In genomic region chr19:49363265-49364082, GRCh38 we compare ENCODE assay signal across 8 cellular contexts. TPM values are rescaled to one million over a fixed set of nuclear protein-coding genes. Genes with fewer than 3 reads are reported as not detected.
DNase-seq lines count a peak whose midpoint lies in the region; ATAC-seq and TF ChIP-seq lines count a peak whose summit lies in the region.

Gene DKKL1, plus strand, starts transcription at chr19:49363877. Its CDS starts 122 bp downstream, at chr19:49363999.

- H3K9me3 Mint-ChIP-seq in activated CD8-positive, alpha-beta memory T cell treated with anti-CD3 and anti-CD28 coated beads, Interleukin-2, amount 10 ng/mL, durations not matched to agents 7 days and 5 days (ENCODE audit: low read depth): no peaks in the 10 kb centered on the region

- 2 to 3% methylated on average over 41 to 42 of the region's 46 CpGs for WGBS in mesodermal cell (ENCODE audit: insufficient coverage in 2 of 2), 2 experiments

- peak within 1 kb of the TSS; percentile 97 for H3K27ac ChIP-seq in mesodermal cell (ENCODE audit: low read depth, low read length, severe bottlenecking)

- TF ChIP-seq CTCF in HFF-Myc (IDR thresholded peaks at IDR 0.05; ENCODE audit: low read depth, low read length, missing control alignments): peak; percentile 18

- H3K9me3 ChIP-seq in mesodermal cell (ENCODE audit: control insufficient read depth, low read length): no peaks in the 10 kb centered on the region

- ATAC-seq in activated CD8-positive, alpha-beta memory T cell treated with anti-CD3 and anti-CD28 coated beads, Interleukin-2, amount 10 ng/mL, durations not matched to agents 7 days and 5 days: peak; percentile 89
- ATAC-seq in GM18861 (IDR thresholded peaks at IDR 0.05; ENCODE audit: unreplicated experiment): no peak

- peaks cover 10% of the 10 kb centered on the region for H3K4me1 ChIP-seq in mesodermal cell (ENCODE audit: control insufficient read depth, insufficient read depth, low read length, poor library complexity, severe bottlenecking)

- H3K4me1 Mint-ChIP-seq in activated CD8-positive, alpha-beta memory T cell treated with anti-CD3 and anti-CD28 coated beads, Interleukin-2, amount 10 ng/mL, durations not matched to agents 7 days and 5 days: no peaks in the 10 kb centered on the region

- H3K36me3 ChIP-seq in mesodermal cell (ENCODE audit: control insufficient read depth, insufficient read depth, low read length): peaks cover 21% of the 10 kb centered on the region

- H3K4me3 ChIP-seq in HFF-Myc (replicated peaks; ENCODE audit: low read depth, low read length) (peak within 1 kb of the TSS; percentile 89), mesodermal cell (ENCODE audit: extremely low read depth, insufficient read depth, low read length, poor library complexity, severe bottlenecking) (peak within 1 kb of the TSS; percentile 91)

- no peak within 1 kb of the TSS for H3K27ac Mint-ChIP-seq in activated CD8-positive, alpha-beta memory T cell treated with anti-CD3 and anti-CD28 coated beads, Interleukin-2, amount 10 ng/mL, durations not matched to agents 7 days and 5 days

- no peak within 1 kb of the TSS for H3K4me3 Mint-ChIP-seq in activated CD8-positive, alpha-beta memory T cell treated with anti-CD3 and anti-CD28 coated beads, Interleukin-2, amount 10 ng/mL, durations not matched to agents 7 days and 5 days

- peak; percentile 8 for DNase-seq in COLO668 (lab: John Stamatoyannopoulos, UW; ENCODE audit: unreplicated experiment)
- DNase-seq in HFF-Myc (ENCODE audit: extremely low read depth, low read depth): peak; percentile 99
- DNase-seq in NCI-H69 (lab: John Stamatoyannopoulos, UW): peak; percentile 56
- peak; percentile 91 for DNase-seq in activated CD8-positive, alpha-beta memory T cell treated with anti-CD3 and anti-CD28 coated beads, Interleukin-2, amount 10 ng/mL, durations not matched to agents 7 days and 5 days
- peak; percentile 95 for DNase-seq in epidermal melanocyte (ENCODE audit: insufficient read length, low spot score)
- DNase-seq in stimulated activated CD8-positive, alpha-beta memory T cell treated with anti-CD3 and anti-CD28 coated beads, Interleukin-12 subunit alpha, Interleukin-12 subunit beta, amount 100 ng/mL, for 4 hours (ENCODE audit: low read depth): peak; percentile 33

- H3K36me3 Mint-ChIP-seq in activated CD8-positive, alpha-beta memory T cell treated with anti-CD3 and anti-CD28 coated beads, Interleukin-2, amount 10 ng/mL, durations not matched to agents 7 days and 5 days: no peaks in the 10 kb centered on the region

- CTCF ChIA-PET in activated CD8-positive, alpha-beta memory T cell treated with anti-CD3 and anti-CD28 coated beads, Interleukin-2, amount 10 ng/mL, durations not matched to agents 7 days and 5 days (lab: Charles Lee): interaction anchor here (0.8 to 0.9 kb wide), 2 partner anchors 107 to 316 kb away, joined by 3 to 4 read pairs; no protein-coding TSS in a partner anchor

- peaks cover 14% of the 10 kb centered on the region for H3K27me3 Mint-ChIP-seq in activated CD8-positive, alpha-beta memory T cell treated with anti-CD3 and anti-CD28 coated beads, Interleukin-2, amount 10 ng/mL, durations not matched to agents 7 days and 5 days

RNA-seq across cellular contexts. Expression of gene DKKL1, which starts in this region (rescaled TPM):
- total RNA-seq in activated CD8-positive, alpha-beta memory T cell treated with anti-CD3 and anti-CD28 coated beads, Interleukin-2, amount 10 ng/mL, durations not matched to agents 7 days and 5 days: not detected
- polyA plus RNA-seq in mesodermal cell (2013, experiment 1 of 2): 4.1 TPM
- polyA plus RNA-seq in mesodermal cell (2013, experiment 2 of 2): 4.0 TPM

Comparison
In these comparisons a context has a peak if more than half of its experiments do, and no peak if none do; other contexts are left out.
1. Peak in DNase-seq and ATAC-seq in activated CD8-positive, alpha-beta memory T cell treated with anti-CD3 and anti-CD28 coated beads, Interleukin-2, amount 10 ng/mL, durations not matched to agents 7 days and 5 days; RNA of the gene not detected or under 1 TPM.
2. DNase-seq: peak in every context shown above with its lines; median percentile 99 in HFF-Myc; 95 in epidermal melanocyte; 91 in activated CD8-positive, alpha-beta memory T cell treated with anti-CD3 and anti-CD28 coated beads, Interleukin-2, amount 10 ng/mL, durations not matched to agents 7 days and 5 days; 56 in NCI-H69; 33 in stimulated activated CD8-positive, alpha-beta memory T cell treated with anti-CD3 and anti-CD28 coated beads, Interleukin-12 subunit alpha, Interleukin-12 subunit beta, amount 100 ng/mL, for 4 hours; 8 in COLO668.